ENCODE assay signal across 16 cellular contexts in the genomic region with DNA sequence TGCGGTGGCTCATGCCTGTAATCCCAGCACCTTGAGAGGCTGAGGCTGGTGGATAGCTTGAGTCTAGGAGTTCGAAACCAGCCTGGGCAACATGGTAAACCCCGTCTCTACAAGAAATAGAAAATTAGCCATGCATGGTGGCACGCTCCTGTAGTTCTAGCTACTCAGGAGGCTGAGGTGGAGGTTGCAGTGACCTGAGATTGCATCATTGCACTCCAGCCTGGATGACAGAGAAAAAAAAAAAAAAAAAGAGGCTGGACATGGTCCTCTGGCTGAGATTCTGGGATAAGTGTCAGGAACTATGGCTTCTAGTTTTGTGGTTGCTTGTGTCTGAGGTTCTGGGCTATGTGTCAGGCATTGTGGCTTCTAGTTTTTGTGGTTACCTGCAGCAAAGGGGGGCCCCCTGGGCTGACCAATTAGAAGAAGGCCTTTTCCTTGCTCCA. TPM values are rescaled to one million over a fixed set of nuclear protein-coding genes. Genes with fewer than 3 reads are reported as not detected.
DNase-seq lines count a peak whose midpoint lies in the region; ATAC-seq, FAIRE-seq and TF ChIP-seq lines count a peak whose summit lies in the region.
"Had no signal": no experiment of that assay in that cellular context is flagged by ENCODE, and none has a peak within 500 bp of the region (broad histone marks: within the 10 kb centered on the region; RNA-seq: fewer than 3 reads in every experiment).

No MANE protein-coding gene starts in this region.

- no peak overlapping the region for H2AFZ ChIP-seq in HepG2 (ENCODE audit: low read length)

- intact Hi-C loops in HepG2 (cut with micrococcal nuclease; ENCODE audit: unreplicated experiment): no loop called here
- intact Hi-C loops in Right ventricle myocardium superior (cut with DNase I): no loop called here

- ATAC-seq in GM18867 (IDR thresholded peaks at IDR 0.05; ENCODE audit: unreplicated experiment) (peak; percentile 35), HepG2 (no peak), HG02623 (IDR thresholded peaks at IDR 0.05; ENCODE audit: unreplicated experiment) (no peak), Right ventricle myocardium superior (ENCODE audit: poor library complexity) (no peak)
- ATAC-seq in activated CD8-positive, alpha-beta T cell treated with anti-CD3 and anti-CD28 coated beads, Interleukin-2, amount 10 ng/mL, durations not matched to agents 7 days and 5 days: no peak
- ATAC-seq: lower lobe of right lung had no signal

- H3K4me3 ChIP-seq in HepG2 (replicated peaks in 1 of 3; ENCODE audit: insufficient read depth in 1 of 3, low read depth in 2 of 3, low read length in 3 of 3): no peak overlapping the region
- H3K4me3 ChIP-seq: lower lobe of right lung, SK-N-MC, tibial nerve had no signal

- WGBS in HepG2 (ENCODE audit: low lambda C conversion rate): 85% methylated on average over 4 of the region's 4 CpGs

- H3K79me2 ChIP-seq in HepG2 (ENCODE audit: insufficient read depth, low read length): peaks cover 73% of the 10 kb centered on the region

- POLR2A ChIA-PET in activated CD8-positive, alpha-beta T cell treated with anti-CD3 and anti-CD28 coated beads, Interleukin-2, amount 10 ng/mL, durations not matched to agents 7 days and 5 days (lab: Charles Lee): no interaction called here
- POLR2A ChIA-PET in HepG2 (lab: Yijun Ruan, JAX): no interaction called here

- peaks cover 84% of the 10 kb centered on the region for H3K4me1 Mint-ChIP-seq in activated CD8-positive, alpha-beta T cell treated with anti-CD3 and anti-CD28 coated beads, Interleukin-2, amount 10 ng/mL, durations not matched to agents 7 days and 5 days (ENCODE audit: low read depth)

- BruUV-seq in HepG2 (replicated peaks; lab: Mats Ljungman, UMichigan): no TSS peak

- H3K9me3 ChIP-seq in HepG2 (ENCODE audit: low read length): no peaks in the 10 kb centered on the region
- H3K9me3 ChIP-seq: lower lobe of right lung, tibial nerve had no signal

- CTCF ChIA-PET in activated CD8-positive, alpha-beta T cell treated with anti-CD3 and anti-CD28 coated beads, Interleukin-2, amount 10 ng/mL, durations not matched to agents 7 days and 5 days (lab: Charles Lee): interaction anchor here (1.0 to 1.4 kb wide), 2 partner anchors 116 to 137 kb away, joined by 3 to 4 read pairs; no protein-coding TSS in a partner anchor
- CTCF ChIA-PET in HepG2 (lab: Yijun Ruan, JAX; ENCODE audit: low intra/inter-chr PET ratio, low total read pairs): no interaction called here

- TF ChIP-seq RAD21 in HepG2 (CRISPR knock-in tag; IDR thresholded peaks at IDR 0.05): no peak

- H3K36me3 Mint-ChIP-seq in activated CD8-positive, alpha-beta T cell treated with anti-CD3 and anti-CD28 coated beads, Interleukin-2, amount 10 ng/mL, durations not matched to agents 7 days and 5 days (ENCODE audit: low read depth): peaks cover 9% of the 10 kb centered on the region

- peak; percentile 39 for DNase-seq in Caki2 (ENCODE audit: low read depth)
- DNase-seq in activated CD8-positive, alpha-beta T cell treated with anti-CD3 and anti-CD28 coated beads, Interleukin-2, amount 10 ng/mL, durations not matched to agents 7 days and 5 days: peak; percentile 22
- no peak for DNase-seq in HepG2 (ENCODE audit: low spot score)
- no peak for DNase-seq in cerebellar nuclear complex (lab: John Stamatoyannopoulos, UW)
- no peak for DNase-seq in Right ventricle myocardium superior
- DNase-seq: brain microvascular endothelial cell; lower lobe of right lung; NCI-H1105; stimulated activated CD4-positive, alpha-beta T cell treated with anti-CD3 and anti-CD28 coated beads, Interleukin-1b, Interleukin-23, amount 100 ng/mL, for 48 hours; WERI-Rb-1 had no signal

- H4K20me1 ChIP-seq in HepG2 (ENCODE audit: insufficient read depth, low read length): no peaks in the 10 kb centered on the region

- TF ChIP-seq CTCF in HepG2 (CRISPR knock-in tag; IDR thresholded peaks at IDR 0.05): no peak

- peak overlapping the region; percentile 27 for H3K4me3 Mint-ChIP-seq in activated CD8-positive, alpha-beta T cell treated with anti-CD3 and anti-CD28 coated beads, Interleukin-2, amount 10 ng/mL, durations not matched to agents 7 days and 5 days
- H3K4me3 Mint-ChIP-seq: CD14-positive monocyte had no signal

- FAIRE-seq in HepG2 (lab: Jason Lieb, UNC): no peak
- FAIRE-seq: G401.6 had no signal

- no peak overlapping the region for H3K4me2 ChIP-seq in HepG2 (ENCODE audit: low read depth, low read length)

- H3K4me1 ChIP-seq in HepG2 (ENCODE audit: insufficient read depth, low read length): peaks cover 78% of the 10 kb centered on the region

- no peaks in the 10 kb centered on the region for H3K27me3 Mint-ChIP-seq in activated CD8-positive, alpha-beta T cell treated with anti-CD3 and anti-CD28 coated beads, Interleukin-2, amount 10 ng/mL, durations not matched to agents 7 days and 5 days (ENCODE audit: low read depth)

- H3K9me3 Mint-ChIP-seq in activated CD8-positive, alpha-beta T cell treated with anti-CD3 and anti-CD28 coated beads, Interleukin-2, amount 10 ng/mL, durations not matched to agents 7 days and 5 days (ENCODE audit: insufficient read depth): no peaks in the 10 kb centered on the region

- no peak overlapping the region for H3K27ac ChIP-seq in HepG2 (ENCODE audit: extremely low read length, insufficient read depth, low read length)
- H3K27ac ChIP-seq: brain microvascular endothelial cell, lower lobe of right lung, SK-N-MC, tibial nerve, WERI-Rb-1 had no signal

- in situ Hi-C loops in Caki2 (cut with HindIII; ENCODE audit: low pct_unique_long_range_greater_than_20kb, low sequenced_read_pairs) (no loop called here), HepG2 (cut with HindIII; ENCODE audit: extremely low pct_ligation_motif_present, low pct_unique_long_range_greater_than_20kb) (no loop called here)

- no peaks in the 10 kb centered on the region for H3K27me3 ChIP-seq in HepG2 (ENCODE audit: control insufficient read depth in 1 of 2, insufficient read depth in 2 of 2, low read length in 2 of 2)
- H3K27me3 ChIP-seq: brain microvascular endothelial cell, tibial nerve had no signal

- H3K27ac Mint-ChIP-seq in activated CD8-positive, alpha-beta T cell treated with anti-CD3 and anti-CD28 coated beads, Interleukin-2, amount 10 ng/mL, durations not matched to agents 7 days and 5 days: peak overlapping the region; percentile 66
- H3K27ac Mint-ChIP-seq: CD14-positive monocyte had no signal

- no peak for TF ChIP-seq EP300 in HepG2 (IDR thresholded peaks at IDR 0.05; ENCODE audit: low read depth in 2 of 2, low read length in 2 of 2)
- no peak for TF ChIP-seq EP300 in HepG2 (CRISPR knock-in tag; IDR thresholded peaks at IDR 0.05; ENCODE audit: borderline replicate concordance)

- no peak overlapping the region for H3K9ac ChIP-seq in HepG2 (ENCODE audit: insufficient read depth, low read depth, low read length)

- TF ChIP-seq POLR2A in HepG2 (IDR thresholded peaks at IDR 0.05; ENCODE audit: insufficient read depth in 1 of 2, low read depth in 2 of 2, low read length in 2 of 2): no peak

- no peaks in the 10 kb centered on the region for H3K36me3 ChIP-seq in HepG2 (replicated peaks in 1 of 2; ENCODE audit: control insufficient read depth in 1 of 2, insufficient read depth in 2 of 2, low read length in 2 of 2)
- H3K36me3 ChIP-seq: lower lobe of right lung, tibial nerve had no signal

TF ChIP-seq in HepG2, 621 proteins besides CTCF, POLR2A, EP300 and RAD21 (continues in another document):
- TF ChIP-seq, protein P1, sequence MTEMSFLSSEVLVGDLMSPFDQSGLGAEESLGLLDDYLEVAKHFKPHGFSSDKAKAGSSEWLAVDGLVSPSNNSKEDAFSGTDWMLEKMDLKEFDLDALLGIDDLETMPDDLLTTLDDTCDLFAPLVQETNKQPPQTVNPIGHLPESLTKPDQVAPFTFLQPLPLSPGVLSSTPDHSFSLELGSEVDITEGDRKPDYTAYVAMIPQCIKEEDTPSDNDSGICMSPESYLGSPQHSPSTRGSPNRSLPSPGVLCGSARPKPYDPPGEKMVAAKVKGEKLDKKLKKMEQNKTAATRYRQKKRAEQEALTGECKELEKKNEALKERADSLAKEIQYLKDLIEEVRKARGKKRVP (CRISPR knock-in tag; IDR thresholded peaks at IDR 0.05): peak in 1 of 2 experiments; percentile 88; a peak in 2 of 4 replicates
- TF ChIP-seq ZNF460 (CRISPR knock-in tag; IDR thresholded peaks at IDR 0.05; ENCODE audit: borderline replicate concordance): peak; percentile 52; the same call in 1 of the 2 replicates
- TF ChIP-seq CEBPB (IDR thresholded peaks at IDR 0.05; ENCODE audit: borderline replicate concordance, low read depth, low read length): peak; percentile 81
- peak; percentile 83 for TF ChIP-seq CEBPG (CRISPR knock-in tag; IDR thresholded peaks at IDR 0.05)
- no peak for TF ChIP-seq ZNF446 (CRISPR knock-in tag; IDR thresholded peaks at IDR 0.05)

RNA-seq across cellular contexts. Expression of a gene that starts 7.0 kb away (rescaled TPM):
- total RNA-seq in Caki2 (2014; rRNA removed; shearing (Covaris generic); ENCODE audit: low replicate concordance): 0.51 and 4.4 TPM in 2 replicates
- total RNA-seq in activated CD8-positive, alpha-beta T cell treated with anti-CD3 and anti-CD28 coated beads, Interleukin-2, amount 10 ng/mL, durations not matched to agents 7 days and 5 days: 10 to 100 TPM; 45.3 to 45.8 TPM
- 8.0 and 10.1 TPM in 2 replicates for total RNA-seq in HepG2 (2016; rRNA removed; fragmentation: Illumina TruSeq; extraction: Trizol)
- 3.3 and 3.6 TPM in 2 replicates for total RNA-seq in HepG2 (2016; cell fraction: cytosol; rRNA removed; fragmentation: Illumina TruSeq; extraction: Trizol; ENCODE audit: low read depth)
- total RNA-seq in HepG2 (2016; cell fraction: insoluble cytoplasmic fraction; rRNA removed; fragmentation: Illumina TruSeq; extraction: Trizol): 8.0 and 9.5 TPM in 2 replicates
- total RNA-seq in HepG2 (2016; cell fraction: membrane; rRNA removed; fragmentation: Illumina TruSeq; extraction: Trizol): 5.3 and 6.0 TPM in 2 replicates
- total RNA-seq in HepG2 (2016; cell fraction: nucleus; rRNA removed; fragmentation: Illumina TruSeq; extraction: Trizol): 13.1 and 20.3 TPM in 2 replicates
- 15.0 and 16.6 TPM in 2 replicates for polyA plus RNA-seq in HepG2 (2011; rRNA removed)
- polyA plus RNA-seq in HepG2 (2011; cell fraction: cytosol; rRNA removed): 6.9 and 7.3 TPM in 2 replicates
- 65.2 and 85.5 TPM in 2 replicates for polyA plus RNA-seq in HepG2 (2011; cell fraction: nucleus; rRNA removed)
- 15.5 and 20.2 TPM in 2 replicates for polyA plus RNA-seq in HepG2 (2012)
- 0.62 and 0.76 TPM in 2 replicates for polyA plus RNA-seq in HepG2 (2016; cell fraction: cytosol; fragmentation: Illumina TruSeq; extraction: Trizol; ENCODE audit: low read depth)
- 7.7 and 8.1 TPM in 2 replicates for polyA plus RNA-seq in HepG2 (2016; cell fraction: insoluble cytoplasmic fraction; fragmentation: Illumina TruSeq; extraction: Trizol; ENCODE audit: low read depth)
- 2.2 and 2.3 TPM in 2 replicates for polyA plus RNA-seq in HepG2 (2016; cell fraction: membrane; fragmentation: Illumina TruSeq; extraction: Trizol; ENCODE audit: low read depth)
- polyA plus RNA-seq in HepG2 (2016; cell fraction: nucleus; fragmentation: Illumina TruSeq; extraction: Trizol; ENCODE audit: insufficient read depth, low read depth): 38.3 and 43.6 TPM in 2 replicates
- polyA minus RNA-seq in HepG2 (2011; rRNA and poly(A)+ RNA removed; ENCODE audit: low replicate concordance): 15.9 and 24.1 TPM in 2 replicates
- 5.5 and 6.0 TPM in 2 replicates for polyA minus RNA-seq in HepG2 (2011; cell fraction: cytosol; rRNA and poly(A)+ RNA removed)
- polyA minus RNA-seq in HepG2 (2011; cell fraction: nucleus; rRNA and poly(A)+ RNA removed): 28.0 and 32.8 TPM in 2 replicates
- total RNA-seq in Right ventricle myocardium superior: 8.3 TPM

Comparison
In these comparisons a context has a peak if more than half of its experiments do, and no peak if none do; other contexts are left out.
1. DNase-seq: peak in Caki2 (single experiment) and activated CD8-positive, alpha-beta T cell treated with anti-CD3 and anti-CD28 coated beads, Interleukin-2, amount 10 ng/mL, durations not matched to agents 7 days and 5 days (single experiment); none in HepG2 (single experiment), cerebellar nuclear complex (0 of 2) and Right ventricle myocardium superior (single experiment).